8 cellular contexts compared by ENCODE assay signal in the genomic region with DNA sequence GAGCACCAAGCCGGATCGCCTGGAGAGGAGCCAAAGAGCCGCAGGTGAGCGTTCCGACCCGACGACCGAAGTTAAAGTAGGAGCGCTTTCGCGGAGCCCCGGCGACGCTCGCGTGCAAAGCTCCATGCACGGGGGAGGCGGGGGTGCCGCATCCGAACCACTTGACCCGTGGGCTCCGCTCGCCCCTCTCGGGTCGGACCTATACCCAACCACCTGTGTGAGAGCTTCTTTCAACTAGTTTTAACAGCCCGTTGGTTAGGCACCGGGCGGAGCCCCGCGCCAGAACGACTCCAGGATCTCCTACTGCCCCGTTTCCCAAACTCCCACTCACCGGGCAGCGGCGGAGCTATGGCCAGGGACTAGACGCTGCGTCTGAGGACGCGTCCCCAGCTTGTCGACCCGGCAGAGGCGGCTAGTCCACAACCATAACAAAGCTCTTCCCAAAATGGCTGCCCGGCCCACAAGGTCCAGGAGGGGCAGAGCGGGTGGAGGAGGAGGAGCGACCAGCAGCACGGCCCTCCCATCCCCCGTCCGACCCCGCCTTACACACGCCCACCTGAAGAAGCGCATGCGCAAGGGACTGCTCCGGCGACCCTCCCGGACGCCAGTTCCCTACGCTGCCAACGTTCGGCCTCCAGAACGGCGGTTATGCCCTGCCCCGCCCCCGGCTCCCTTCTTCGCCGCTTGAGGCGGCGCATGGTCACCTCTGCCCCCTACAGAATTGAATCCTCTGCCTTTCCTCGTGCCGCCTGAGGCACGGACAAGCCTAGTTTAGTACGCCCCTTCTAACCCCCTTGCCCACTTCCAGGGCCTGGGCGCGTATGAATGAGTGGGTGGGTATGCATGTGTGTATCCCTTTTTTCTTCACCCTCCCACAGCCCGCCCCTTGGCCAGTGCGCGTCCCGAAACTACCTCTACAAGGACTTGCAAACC. TPM values are rescaled to one million over a fixed set of nuclear protein-coding genes. Genes with fewer than 3 reads are reported as not detected.
DNase-seq lines count a peak whose midpoint lies in the region; ATAC-seq and TF ChIP-seq lines count a peak whose summit lies in the region.

A gene with protein sequence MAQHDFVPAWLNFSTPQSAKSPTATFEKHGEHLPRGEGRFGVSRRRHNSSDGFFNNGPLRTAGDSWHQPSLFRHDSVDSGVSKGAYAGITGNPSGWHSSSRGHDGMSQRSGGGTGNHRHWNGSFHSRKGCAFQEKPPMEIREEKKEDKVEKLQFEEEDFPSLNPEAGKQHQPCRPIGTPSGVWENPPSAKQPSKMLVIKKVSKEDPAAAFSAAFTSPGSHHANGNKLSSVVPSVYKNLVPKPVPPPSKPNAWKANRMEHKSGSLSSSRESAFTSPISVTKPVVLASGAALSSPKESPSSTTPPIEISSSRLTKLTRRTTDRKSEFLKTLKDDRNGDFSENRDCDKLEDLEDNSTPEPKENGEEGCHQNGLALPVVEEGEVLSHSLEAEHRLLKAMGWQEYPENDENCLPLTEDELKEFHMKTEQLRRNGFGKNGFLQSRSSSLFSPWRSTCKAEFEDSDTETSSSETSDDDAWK (minus strand): TSS at position 453 of the 933 bp plus-strand sequence. CDS start 27,446 bp downstream, outside the sequence.

- no peak for TF ChIP-seq CTCF in lower leg skin (IDR thresholded peaks at IDR 0.05)

- peak in 1 of 2 donors; percentile 38 for TF ChIP-seq POLR2A in lower leg skin (IDR thresholded peaks at IDR 0.05)

- peak; percentile 55 for ATAC-seq in GM19372 (IDR thresholded peaks at IDR 0.05; ENCODE audit: low read depth, unreplicated experiment)
- ATAC-seq in HG03558 (IDR thresholded peaks at IDR 0.05; ENCODE audit: extremely low read depth, unreplicated experiment), result peak; percentile 25

- DNase-seq in CD1c-positive myeloid dendritic cell (ENCODE audit: extremely low spot score) (peak; percentile 97), NCI-H774 (lab: John Stamatoyannopoulos, UW) (peak; percentile 98), dermis microvascular lymphatic vessel endothelial cell (ENCODE audit: low read depth in 2 of 2) (peak; percentile 95 to 99), lower leg skin (ENCODE audit: low spot score in 2 of 2) (peak; percentile 96 to 99)
- peak; percentile 98 for DNase-seq in activated CD4-positive, alpha-beta T cell treated with anti-CD3 and anti-CD28 coated beads, Interleukin-2, amount 50 U/mL, for 48 hours
- peak; percentile 96 for DNase-seq in stimulated activated CD4-positive, alpha-beta T cell treated with anti-CD3 and anti-CD28 coated beads, Interleukin-4, amount 100 ng/mL, for 48 hours (ENCODE audit: low read depth in 2 of 2)

- intact Hi-C loops in lower leg skin (cut with DNase I; ENCODE audit: low total_unique reads), result no loop called here

- peak within 1 kb of the TSS; percentile 84 for H3K4me3 ChIP-seq in lower leg skin (ENCODE audit: low read depth, poor library complexity, severe bottlenecking)

- WGBS in lower leg skin, 2 donors, result 0 to 1% methylated on average over 73 to 76 of the region's 77 CpGs

RNA-seq across cellular contexts. Expression of the gene that starts here (rescaled TPM):
- total RNA-seq in dermis microvascular lymphatic vessel endothelial cell, result 74.6 and 80.0 TPM in 2 replicates
- 100 to 1,000 TPM; 109 to 121 (median 111) TPM for total RNA-seq in lower leg skin

Comparison
In these comparisons a context has a peak if more than half of its experiments do, and no peak if none do; other contexts are left out.
1. Peak in every context shown above with its lines: DNase-seq, ATAC-seq and H3K4me3 ChIP-seq.